ENCODE assay signal across 9 cellular contexts in the genomic region with DNA sequence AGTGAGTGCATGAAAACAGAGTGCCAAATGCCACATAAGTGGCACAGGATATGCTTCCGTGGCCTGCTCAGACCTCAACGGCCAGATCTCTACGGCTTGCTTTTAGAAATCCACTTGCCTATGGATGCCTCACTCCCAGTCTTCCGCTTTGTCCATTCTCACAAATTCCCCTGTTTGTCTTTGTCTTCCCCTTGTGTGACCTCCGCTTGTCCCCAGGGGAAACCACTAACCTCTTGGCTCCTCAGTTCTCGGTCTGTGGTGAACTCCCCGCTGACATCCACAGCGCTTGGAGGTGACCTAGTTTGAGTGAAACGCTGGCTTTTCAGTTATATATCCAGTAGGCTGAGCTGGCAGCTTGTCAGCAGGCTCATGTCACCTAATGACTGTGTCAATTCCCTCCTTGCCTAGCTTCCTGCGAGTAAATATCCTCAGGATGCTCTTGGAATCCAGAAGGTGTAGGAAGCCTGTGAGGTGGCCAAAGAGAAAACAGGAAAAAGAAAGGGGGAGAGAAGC.
DNase-seq lines count a peak whose midpoint lies in the region; ATAC-seq, FAIRE-seq and TF ChIP-seq lines count a peak whose summit lies in the region.
"Had no signal": no experiment of that assay in that cellular context is flagged by ENCODE, and none has a peak within 500 bp of the region (broad histone marks: within the 10 kb centered on the region; RNA-seq: fewer than 3 reads in every experiment).

No MANE protein-coding gene starts in this region.

- TF ChIP-seq CTCF in fibroblast of mammary gland (conservative IDR thresholded peaks at IDR 0.05; ENCODE audit: control insufficient read depth, insufficient read depth, low read depth, low read length) (no peak), ovary (IDR thresholded peaks at IDR 0.05) (no peak), type B pancreatic cell (conservative IDR thresholded peaks at IDR 0.05) (no peak)

- no peaks in the 10 kb centered on the region for H3K9me3 Mint-ChIP-seq in type B pancreatic cell

- TF ChIP-seq POLR2A in ovary (IDR thresholded peaks at IDR 0.05) (no peak), GM12892 (IDR thresholded peaks at IDR 0.05; ENCODE audit: low read depth, low read length) (no peak)

- H3K4me3 ChIP-seq in fibroblast of mammary gland (ENCODE audit: control insufficient read depth, low read depth, low read length) = no peak overlapping the region
- no peak overlapping the region for H3K4me3 ChIP-seq in small intestine (ENCODE audit: low read depth in 1 of 2, low read length in 2 of 2)
- H3K4me3 ChIP-seq in ovary = no peak overlapping the region

- ATAC-seq in HG03354 (IDR thresholded peaks at IDR 0.05; ENCODE audit: poor library complexity, severe bottlenecking, unreplicated experiment) = peak; percentile 49

- peaks cover 15% of the 10 kb centered on the region for H3K4me1 Mint-ChIP-seq in type B pancreatic cell (ENCODE audit: unreplicated experiment)

- TF ChIP-seq EP300 in ovary (IDR thresholded peaks at IDR 0.05) = no peak

- H3K27me3 ChIP-seq in small intestine (ENCODE audit: control insufficient read depth in 2 of 2, insufficient read depth in 2 of 2, low read length in 2 of 2) (no peaks in the 10 kb centered on the region), ovary (no peaks in the 10 kb centered on the region)

- H3K27me3 Mint-ChIP-seq in type B pancreatic cell = no peaks in the 10 kb centered on the region

- H3K36me3 Mint-ChIP-seq in type B pancreatic cell = no peaks in the 10 kb centered on the region

- no peak overlapping the region for H3K27ac Mint-ChIP-seq in type B pancreatic cell

- H3K27ac ChIP-seq in small intestine (ENCODE audit: low read depth in 1 of 2, low read length in 1 of 2) (peak overlapping the region in 1 of 2 donors; percentile 60), ovary (no peak overlapping the region)

- intact Hi-C loops in ovary (cut with DNase I) = no loop called here

- peaks cover 2 to 10% of the 10 kb centered on the region in 2 donors for H3K4me1 ChIP-seq in small intestine (ENCODE audit: control insufficient read depth in 2 of 2, insufficient read depth in 1 of 2, low read depth in 1 of 2, low read length in 1 of 2)
- H3K4me1 ChIP-seq in ovary (ENCODE audit: insufficient read depth) = no peaks in the 10 kb centered on the region

- H3K36me3 ChIP-seq in small intestine (ENCODE audit: control insufficient read depth in 2 of 2, insufficient read depth in 2 of 2, low read length in 2 of 2) = no peaks in the 10 kb centered on the region
- no peaks in the 10 kb centered on the region for H3K36me3 ChIP-seq in ovary

- FAIRE-seq in small intestine (lab: Jason Lieb, UNC) = no peak
- FAIRE-seq in GM12892 (lab: Jason Lieb, UNC) = no peak

- H3K9me3 ChIP-seq in small intestine (ENCODE audit: control insufficient read depth, low read depth) = no peaks in the 10 kb centered on the region
- H3K9me3 ChIP-seq in ovary = no peaks in the 10 kb centered on the region

- peak; percentile 34 for DNase-seq in activated CD4-positive, alpha-beta T cell treated with anti-CD3 and anti-CD28 coated beads, Interleukin-2, amount 50 U/mL, for 1 hour
- DNase-seq in fibroblast of mammary gland (ENCODE audit: low read depth) (peak; percentile 43), small intestine (peak; percentile 21), ovary (no peak), NCI-H2081 treated with DMSO at 0.1 percent for 48 hours (lab: John Stamatoyannopoulos, UW) (no peak), type B pancreatic cell (ENCODE audit: extremely low spot score, unreplicated experiment) (no peak), GM12892 (ENCODE audit: insufficient read length) (no peak)
- DNase-seq: NCI-H510A treated with DMSO at 0.1 percent for 48 hours had no signal

- 63 to 80% (median 70%) methylated on average over 10 of the region's 10 CpGs for WGBS in small intestine, 3 donors
- WGBS in ovary, 3 donors = 77 to 80% (median 80%) methylated on average over 10 of the region's 10 CpGs

- H3K4me3 Mint-ChIP-seq in type B pancreatic cell = no peak overlapping the region

Comparison
In these comparisons a context has a peak if more than half of its experiments do, and no peak if none do; other contexts are left out.
1. DNase-seq: peak in activated CD4-positive, alpha-beta T cell treated with anti-CD3 and anti-CD28 coated beads, Interleukin-2, amount 50 U/mL, for 1 hour (single experiment), fibroblast of mammary gland (single experiment) and small intestine (single experiment); none in ovary (0 of 5), NCI-H2081 treated with DMSO at 0.1 percent for 48 hours (single experiment), type B pancreatic cell (single experiment) and GM12892 (single experiment).